Comparison of ENCODE assay signal across 8 cellular contexts in genomic region chr19:38596057-38596981, GRCh38. TPM values are rescaled to one million over a fixed set of nuclear protein-coding genes. Genes with fewer than 3 reads are reported as not detected.
DNase-seq lines count a peak whose midpoint lies in the region; ATAC-seq and TF ChIP-seq lines count a peak whose summit lies in the region.

No MANE protein-coding gene starts in this region.

- H3K9me3 Mint-ChIP-seq in mesothelial cell of epicardium = no peaks in the 10 kb centered on the region

- H3K27me3 Mint-ChIP-seq in mesothelial cell of epicardium (ENCODE audit: low read depth) (peaks cover 12% of the 10 kb centered on the region), T-helper 17 cell (no peaks in the 10 kb centered on the region)

- peak; percentile 99 for DNase-seq in ELF-1 (ENCODE audit: low read depth, low spot score)
- DNase-seq in NCI-H2227 (lab: John Stamatoyannopoulos, UW; ENCODE audit: unreplicated experiment) = peak; percentile 100
- peak; percentile 72 to 88 (median 79) for DNase-seq in body of pancreas
- DNase-seq in mesothelial cell of epicardium (ENCODE audit: low spot score in 2 of 2, unreplicated experiment in 2 of 2) = peak; percentile 64 to 85
- no peak for DNase-seq in GM10266 (ENCODE audit: extremely low spot score)
- no peak for DNase-seq in germinal center (ENCODE audit: low spot score)
- DNase-seq in T-helper 17 cell = no peak

- peak overlapping the region; percentile 65 for H3K4me3 Mint-ChIP-seq in mesothelial cell of epicardium
- H3K4me3 Mint-ChIP-seq in T-helper 17 cell = no peak overlapping the region

- H3K9me3 ChIP-seq in body of pancreas (no peaks in the 10 kb centered on the region), T-helper 17 cell (ENCODE audit: control insufficient read depth, low read length, poor library complexity, severe bottlenecking) (no peaks in the 10 kb centered on the region)

- no peaks in the 10 kb centered on the region for H3K36me3 ChIP-seq in body of pancreas (replicated peaks in 1 of 2; ENCODE audit: insufficient read depth in 1 of 2, low read depth in 2 of 2)

- no peaks in the 10 kb centered on the region for H3K36me3 Mint-ChIP-seq in mesothelial cell of epicardium
- peaks cover 5% of the 10 kb centered on the region for H3K36me3 Mint-ChIP-seq in T-helper 17 cell (ENCODE audit: low read depth)

- H3K27ac ChIP-seq in body of pancreas = peak overlapping the region in 3 of 4 donors; percentile 37 to 61 (median 38)

- peak in 1 of 7 experiments; percentile 4 for TF ChIP-seq CTCF in body of pancreas (IDR thresholded peaks at IDR 0.05)
- TF ChIP-seq CTCF in mesothelial cell of epicardium (IDR thresholded peaks at IDR 0.05; ENCODE audit: unreplicated experiment) = no peak
- no peak for TF ChIP-seq CTCF in GM10266 (IDR thresholded peaks at IDR 0.05; ENCODE audit: control insufficient read depth, insufficient read depth, low read depth, missing control alignments)

- 14 to 27% methylated on average over 17 to 50 of the region's 55 CpGs for WGBS in body of pancreas, 2 donors

- peaks cover 7% of the 10 kb centered on the region for H3K4me1 ChIP-seq in body of pancreas

- TF ChIP-seq POLR2A in body of pancreas (IDR thresholded peaks at IDR 0.05) = no peak

- H3K27ac Mint-ChIP-seq in mesothelial cell of epicardium (no peak overlapping the region), T-helper 17 cell (no peak overlapping the region)

- no peaks in the 10 kb centered on the region for H3K27me3 ChIP-seq in body of pancreas

- H3K4me1 Mint-ChIP-seq in mesothelial cell of epicardium = peaks cover 5% of the 10 kb centered on the region
- peaks cover 9% of the 10 kb centered on the region for H3K4me1 Mint-ChIP-seq in T-helper 17 cell

- ATAC-seq in body of pancreas (peak; percentile 86), HG03039 (IDR thresholded peaks at IDR 0.05; ENCODE audit: unreplicated experiment) (no peak), T-helper 17 cell (no peak)

- intact Hi-C loops in body of pancreas (cut with DNase I) = no loop called here

- no peak overlapping the region for H3K4me3 ChIP-seq in body of pancreas

RNA-seq across cellular contexts. Expression of gene MAP4K1, which starts 21.4 kb away (rescaled TPM):
- total RNA-seq in body of pancreas (1 to 10 TPM; 2.0 to 2.9 TPM), mesothelial cell of epicardium (3.9 to 5.6 TPM (median 4.9 TPM) in 3 replicates), T-helper 17 cell (100 to 1,000 TPM; 298 to 351 TPM)

RNA-seq across cellular contexts. Expression of gene EIF3K, which starts 22.7 kb away (rescaled TPM):
- total RNA-seq in body of pancreas = 100 to 1,000 TPM; 108 to 169 TPM
- 198 to 213 TPM (median 201 TPM) in 3 replicates for total RNA-seq in mesothelial cell of epicardium
- 100 to 1,000 TPM; 282 to 320 TPM for total RNA-seq in T-helper 17 cell

RNA-seq across cellular contexts. Expression of gene ACTN4, which starts 51.1 kb away (rescaled TPM):
- total RNA-seq in body of pancreas (100 to 1,000 TPM; 143 to 148 TPM), mesothelial cell of epicardium (452 to 469 TPM (median 460 TPM) in 3 replicates), T-helper 17 cell (100 to 1,000 TPM; 201 to 205 TPM)

Comparison
In these comparisons a context has a peak if more than half of its experiments do, and no peak if none do; other contexts are left out.
1. DNase-seq: peak in ELF-1 (single experiment), NCI-H2227 (single experiment), body of pancreas (4 of 4) and mesothelial cell of epicardium (2 of 2); none in GM10266 (single experiment), germinal center (single experiment) and T-helper 17 cell (0 of 3).
2. RNA of gene MAP4K1, which starts 21.4 kb away (total RNA-seq): 298 to 351 TPM in T-helper 17 cell; 3.9 to 5.6 TPM in mesothelial cell of epicardium and 2.0 to 2.9 TPM in body of pancreas; every median in the first group is over 10 times any median in the second.